In genomic region chr5:34042302-34042701, GRCh38 we compare ENCODE assay signal across 14 cellular contexts. TPM values are rescaled to one million over a fixed set of nuclear protein-coding genes. Genes with fewer than 3 reads are reported as not detected.
DNase-seq lines count a peak whose midpoint lies in the region; ATAC-seq, FAIRE-seq and TF ChIP-seq lines count a peak whose summit lies in the region.
"Had no signal": no experiment of that assay in that cellular context is flagged by ENCODE, and none has a peak within 500 bp of the region (broad histone marks: within the 10 kb centered on the region; RNA-seq: fewer than 3 reads in every experiment).

No MANE protein-coding gene starts in this region.

- no peaks in the 10 kb centered on the region for H3K36me3 ChIP-seq in GM12878 (ENCODE audit: control insufficient read depth in 2 of 2, insufficient read depth in 2 of 2, low read length in 1 of 2)
- H3K36me3 ChIP-seq: ascending aorta had no signal

- TF ChIP-seq EP300 in GM12878 (IDR thresholded peaks at IDR 0.05; ENCODE audit: borderline replicate concordance in 1 of 2, control insufficient read depth in 1 of 2, low read depth in 2 of 2, low read length in 2 of 2), result no peak

- DNase-seq in G401 (ENCODE audit: low spot score), result peak; percentile 20
- no peak for DNase-seq in GM12878 (ENCODE audit: low read depth, low spot score)
- peak; percentile 55 for DNase-seq in kidney glomerular epithelial cell (lab: John Stamatoyannopoulos, UW)
- DNase-seq in renal cortical epithelial cell (ENCODE audit: low read depth), result peak; percentile 77
- no peak for DNase-seq in mesenteric fat pad (ENCODE audit: low spot score)
- no peak for DNase-seq in DMS53 treated with DMSO at 0.1 percent for 48 hours (lab: John Stamatoyannopoulos, UW; ENCODE audit: unreplicated experiment)
- DNase-seq in activated CD4-positive, CD25-positive, alpha-beta regulatory T cell (lab: John Stamatoyannopoulos, UW), result no peak
- DNase-seq: GOT3, NCI-H2029 treated with DMSO at 0.1 percent for 48 hours had no signal

- no peaks in the 10 kb centered on the region for H3K27me3 ChIP-seq in GM12878 (replicated peaks in 1 of 2; ENCODE audit: control insufficient read depth in 2 of 2, insufficient read depth in 2 of 2, low read length in 1 of 2)
- H3K27me3 ChIP-seq: ascending aorta had no signal

- FAIRE-seq in GM12878 (lab: Jason Lieb, UNC), result no peak
- FAIRE-seq: TTC549 had no signal

- no peaks in the 10 kb centered on the region for H3K9me3 ChIP-seq in GM12878 (replicated peaks; ENCODE audit: control insufficient read depth, insufficient read depth, low read length)
- H3K9me3 ChIP-seq: ascending aorta had no signal

- peak; percentile 63 for ATAC-seq in GM12878
- ATAC-seq in HG02970 (IDR thresholded peaks at IDR 0.05; ENCODE audit: low FRiP score, unreplicated experiment), result no peak

- RAD21 ChIA-PET in GM12878 (lab: Charles Lee; ENCODE audit: unreplicated experiment), result no interaction called here

- no peak overlapping the region for H2AFZ ChIP-seq in GM12878 (ENCODE audit: control insufficient read depth, low read depth, low read length)

- no peaks in the 10 kb centered on the region for H4K20me1 ChIP-seq in GM12878 (ENCODE audit: control insufficient read depth, insufficient read depth)

- in situ Hi-C loops in G401 (cut with HindIII; ENCODE audit: low sequenced_read_pairs) (no loop called here), GM12878 (cut with MboI) (no loop called here)

- CTCF ChIA-PET in GM12878 (lab: Yijun Ruan, JAX), result interaction anchor here (0.6 to 1.4 kb wide), 3 partner anchors 9 to 66 kb away, joined by 3 to 4 read pairs (median 4); no protein-coding TSS in a partner anchor

- 19% methylated on average over 5 of the region's 5 CpGs for WGBS in GM12878 (ENCODE audit: insufficient coverage, insufficient replicate concordance, low lambda C conversion rate, missing lambda C conversion rate)

- H3K9ac ChIP-seq in GM12878 (ENCODE audit: control insufficient read depth, insufficient read depth, low read length), result no peak overlapping the region

- POLR2A ChIA-PET in GM12878 (lab: Charles Lee), result interaction anchor here (0.6 to 1.2 kb wide), 2 partner anchors 11 to 45 kb away, joined by 4 read pairs; no protein-coding TSS in a partner anchor

- no peak for TF ChIP-seq RAD21 in GM12878 (IDR thresholded peaks at IDR 0.05; ENCODE audit: insufficient read depth, low read depth, low read length)

- H3K79me2 ChIP-seq in GM12878 (ENCODE audit: control insufficient read depth, insufficient read depth, low read length), result no peaks in the 10 kb centered on the region

- no peak for TF ChIP-seq POLR2A in GM12878 (IDR thresholded peaks at IDR 0.05; ENCODE audit: low read depth, low read length)

- no peak overlapping the region for H3K4me3 ChIP-seq in GM12878

- H3K4me1 ChIP-seq in GM12878 (ENCODE audit: control insufficient read depth, insufficient read depth, low read length), result peaks cover 2% of the 10 kb centered on the region; the same call in 1 of the 2 replicates

- intact Hi-C loops in GM12878 (cut with micrococcal nuclease; ENCODE audit: unreplicated experiment), result no loop called here

- no peak overlapping the region for H3K27ac ChIP-seq in GM12878 (ENCODE audit: control insufficient read depth, insufficient read depth)
- H3K27ac ChIP-seq: epithelial cell of prostate had no signal

- BruUV-seq in GM12878 (replicated peaks; lab: Mats Ljungman, UMichigan), result no TSS peak

- TF ChIP-seq CTCF in GM12878 (IDR thresholded peaks at IDR 0.05 in 2 of 3, conservative IDR thresholded peaks at IDR 0.05 in 1 of 3; ENCODE audit: control insufficient read depth in 2 of 3, extremely low read depth in 1 of 3, insufficient read depth in 1 of 3, low read depth in 3 of 3, low read length in 3 of 3), result no peak

- H3K4me2 ChIP-seq in GM12878 (ENCODE audit: control insufficient read depth, insufficient read depth), result no peak overlapping the region

- SMC1A ChIA-PET in GM12878 (lab: Charles Lee; ENCODE audit: uncharacterized antibody, unreplicated experiment), result interaction anchor here (1.0 to 1.4 kb wide), 3 partner anchors 11 to 46 kb away, joined by 3 to 4 read pairs (median 3); no protein-coding TSS in a partner anchor

TF ChIP-seq in GM12878, 131 proteins besides CTCF, POLR2A, EP300 and RAD21 (continues in another document):
- no peak for TF ChIP-seq ATF7 (IDR thresholded peaks at IDR 0.05; ENCODE audit: low read depth)

RNA-seq across cellular contexts. Expression of gene C1QTNF3, which starts 0.7 kb away (rescaled TPM):
- total RNA-seq in G401 (2014; rRNA removed; shearing (Covaris generic)), result 0.07 TPM in 1 of 2 replicates, not detected in the other
- total RNA-seq in GM12878 (2013; cell fraction: nucleolus; rRNA removed), result 36.0 and 38.6 TPM in 2 replicates
- total RNA-seq in GM12878 (2014; rRNA removed) (1.5 and 1.6 TPM in 2 replicates), GM12878 (2014; rRNA removed; fragmentation: Illumina TruSeq; extraction: Trizol) (1.6 and 2.2 TPM in 2 replicates), GM12878 (2021) (1.1 TPM in 2 replicates), renal cortical epithelial cell (3.1 TPM in 1 of 2 replicates, not detected in the other), mesenteric fat pad (2.7 TPM)
- polyA plus RNA-seq in GM12878 (2011; ENCODE audit: low read depth), result 1.7 TPM
- polyA plus RNA-seq in GM12878 (2011; rRNA removed) (6.3 and 10.2 TPM in 2 replicates), GM12878 (2014; fragmentation: Illumina TruSeq; extraction: Trizol) (1.9 and 3.0 TPM in 2 replicates), GM12878 (2014; fragmentation: Nextera tagmentation; extraction: Ambion mirVana) (under 1 TPM; 0.39 to 0.53 TPM), GM12878 (2014; rRNA removed) (2.6 and 2.8 TPM in 2 replicates), GM12878 (2016; fragmentation: Nextera tagmentation; extraction: Ambion mirVana) (under 1 TPM; 0.42 to 0.43 TPM)
- polyA plus RNA-seq in GM12878 (2011; cell fraction: cytosol; rRNA removed), result 1.5 and 1.6 TPM in 2 replicates
- polyA plus RNA-seq in GM12878 (2011; cell fraction: nucleus; rRNA removed), result 24.5 and 29.9 TPM in 2 replicates
- polyA plus RNA-seq in GM12878 (2012), result 2.0 and 2.3 TPM in 2 replicates
- 4.8 and 5.9 TPM in 2 replicates for polyA minus RNA-seq in GM12878 (2011; rRNA and poly(A)+ RNA removed)
- polyA minus RNA-seq in GM12878 (2011; cell fraction: cytosol; rRNA and poly(A)+ RNA removed), result 1.9 TPM in 1 of 2 replicates, not detected in the other
- 5.7 and 11.0 TPM in 2 replicates for polyA minus RNA-seq in GM12878 (2011; cell fraction: nucleus; rRNA and poly(A)+ RNA removed)

RNA-seq across cellular contexts. Expression of gene AMACR, which starts 34.5 kb away (rescaled TPM):
- 9.8 and 20.2 TPM in 2 replicates for total RNA-seq in G401 (2014; rRNA removed; shearing (Covaris generic))
- total RNA-seq in GM12878 (2013; cell fraction: nucleolus; rRNA removed), result 7.5 and 8.0 TPM in 2 replicates
- total RNA-seq in GM12878 (2014; rRNA removed) (6.9 and 7.1 TPM in 2 replicates), GM12878 (2014; rRNA removed; fragmentation: Illumina TruSeq; extraction: Trizol) (6.3 and 6.4 TPM in 2 replicates), GM12878 (2021) (10.2 and 11.3 TPM in 2 replicates), renal cortical epithelial cell (15.1 and 33.6 TPM in 2 replicates), mesenteric fat pad (5.6 TPM)
- polyA plus RNA-seq in GM12878 (2011; ENCODE audit: low read depth), result 2.4 TPM
- polyA plus RNA-seq in GM12878 (2011; rRNA removed) (12.8 and 18.7 TPM in 2 replicates), GM12878 (2014; fragmentation: Illumina TruSeq; extraction: Trizol) (11.0 and 13.9 TPM in 2 replicates), GM12878 (2014; fragmentation: Nextera tagmentation; extraction: Ambion mirVana) (1 to 10 TPM; 2.6 to 4.0 TPM), GM12878 (2014; rRNA removed) (8.7 and 9.8 TPM in 2 replicates), GM12878 (2016; fragmentation: Nextera tagmentation; extraction: Ambion mirVana) (10 to 100 TPM; 15.8 to 20.4 TPM)
- 9.8 and 10.9 TPM in 2 replicates for polyA plus RNA-seq in GM12878 (2011; cell fraction: cytosol; rRNA removed)
- 6.3 and 7.4 TPM in 2 replicates for polyA plus RNA-seq in GM12878 (2011; cell fraction: nucleus; rRNA removed)
- polyA plus RNA-seq in GM12878 (2012), result 5.1 and 5.8 TPM in 2 replicates
- polyA minus RNA-seq in GM12878 (2011; rRNA and poly(A)+ RNA removed), result 8.0 and 10.7 TPM in 2 replicates
- 3.7 and 6.4 TPM in 2 replicates for polyA minus RNA-seq in GM12878 (2011; cell fraction: cytosol; rRNA and poly(A)+ RNA removed)
- polyA minus RNA-seq in GM12878 (2011; cell fraction: nucleus; rRNA and poly(A)+ RNA removed), result 2.9 and 4.9 TPM in 2 replicates

RNA-seq across cellular contexts. Expression of gene SLC45A2, which starts 57.8 kb away (rescaled TPM):
- 0.17 TPM in 1 of 2 replicates, not detected in the other for total RNA-seq in G401 (2014; rRNA removed; shearing (Covaris generic))
- total RNA-seq in GM12878 (2013; cell fraction: nucleolus; rRNA removed), result 0.25 and 0.54 TPM in 2 replicates
- total RNA-seq in GM12878 (2014; rRNA removed), result 0.06 TPM in 1 of 2 replicates, not detected in the other
- not detected in 2 replicates for total RNA-seq in GM12878 (2014; rRNA removed; fragmentation: Illumina TruSeq; extraction: Trizol)
- total RNA-seq in GM12878 (2021), result not detected in 2 replicates
- not detected for polyA plus RNA-seq in GM12878 (2011; ENCODE audit: low read depth)
- polyA plus RNA-seq in GM12878 (2011; rRNA removed), result 0.07 TPM in 1 of 2 replicates, not detected in the other
- polyA plus RNA-seq in GM12878 (2011; cell fraction: cytosol; rRNA removed), result 0.06 and 0.15 TPM in 2 replicates
- 0.41 and 0.45 TPM in 2 replicates for polyA plus RNA-seq in GM12878 (2011; cell fraction: nucleus; rRNA removed)
- not detected in 2 replicates for polyA plus RNA-seq in GM12878 (2012)
- not detected in 2 replicates for polyA plus RNA-seq in GM12878 (2014; fragmentation: Illumina TruSeq; extraction: Trizol)
- not detected for polyA plus RNA-seq in GM12878 (2014; fragmentation: Nextera tagmentation; extraction: Ambion mirVana)
- polyA plus RNA-seq in GM12878 (2014; rRNA removed), result 0.03 TPM in 1 of 2 replicates, not detected in the other
- not detected for polyA plus RNA-seq in GM12878 (2016; fragmentation: Nextera tagmentation; extraction: Ambion mirVana)
- 0.77 TPM in 1 of 2 replicates, not detected in the other for polyA minus RNA-seq in GM12878 (2011; rRNA and poly(A)+ RNA removed)
- not detected in 2 replicates for polyA minus RNA-seq in GM12878 (2011; cell fraction: cytosol; rRNA and poly(A)+ RNA removed)
- 1.7 and 2.3 TPM in 2 replicates for polyA minus RNA-seq in GM12878 (2011; cell fraction: nucleus; rRNA and poly(A)+ RNA removed)
- not detected in 2 replicates for total RNA-seq in renal cortical epithelial cell
- not detected for total RNA-seq in mesenteric fat pad
- total RNA-seq: ascending aorta had no signal
- polyA plus RNA-seq: BJ had no signal

Comparison
In these comparisons a context has a peak if more than half of its experiments do, and no peak if none do; other contexts are left out.
1. DNase-seq: peak in G401 (single experiment), kidney glomerular epithelial cell (single experiment) and renal cortical epithelial cell (single experiment); none in GM12878 (single experiment), mesenteric fat pad (single experiment), DMS53 treated with DMSO at 0.1 percent for 48 hours (single experiment) and activated CD4-positive, CD25-positive, alpha-beta regulatory T cell (0 of 4).